Comparison of ENCODE assay signal across 1 cellular context in genomic region chr2:27020337-27020948, GRCh38.
TF ChIP-seq lines count a peak whose summit lies in the region.

No MANE protein-coding gene starts in this region.

TF ChIP-seq in K562, 482 proteins besides CTCF, POLR2A, EP300 and RAD21 (continued from another document and continues in another):
- TF ChIP-seq TFAP4 (CRISPR knock-in tag; IDR thresholded peaks at IDR 0.05; ENCODE audit: borderline replicate concordance) (peak; percentile 91), ZNF253 (CRISPR knock-in tag; conservative IDR thresholded peaks at IDR 0.05) (no peak), MYBL2 (IDR thresholded peaks at IDR 0.05; ENCODE audit: low read depth) (no peak), MYBL2 (CRISPR knock-in tag; IDR thresholded peaks at IDR 0.05; ENCODE audit: borderline replicate concordance) (no peak), IRF1 (CRISPR knock-in tag; IDR thresholded peaks at IDR 0.05; ENCODE audit: borderline replicate concordance) (no peak), ZNF175 (CRISPR knock-in tag; IDR thresholded peaks at IDR 0.05; ENCODE audit: low read depth) (0 out of 2 replicates have a peak, but pooled peaks have one; percentile 40), ZKSCAN8 (CRISPR knock-in tag; IDR thresholded peaks at IDR 0.05) (no peak), ZNF12 (CRISPR knock-in tag; IDR thresholded peaks at IDR 0.05) (no peak), ILK (tag; IDR thresholded peaks at IDR 0.05; ENCODE audit: borderline replicate concordance, low read depth) (no peak), SIN3B (IDR thresholded peaks at IDR 0.05; ENCODE audit: low read depth) (no peak), GTF2E2 (tag; IDR thresholded peaks at IDR 0.05) (0 out of 2 replicates have a peak, but pooled peaks have one; percentile 17), BRD9 (IDR thresholded peaks at IDR 0.05; ENCODE audit: low read depth, partially characterized antibody) (peak; percentile 65), ZNF583 (CRISPR knock-in tag; IDR thresholded peaks at IDR 0.05) (peak; percentile 75; the same call in 1 of the 2 replicates), MTA3 (IDR thresholded peaks at IDR 0.05; ENCODE audit: borderline replicate concordance) (no peak), LARP7 (IDR thresholded peaks at IDR 0.05) (no peak), HDAC2 (IDR thresholded peaks at IDR 0.05) (peak; percentile 82; the same call in 1 of the 2 replicates), NR2F6 (CRISPR knock-in tag; IDR thresholded peaks at IDR 0.05) (no peak), ADNP (tag; IDR thresholded peaks at IDR 0.05) (no peak), ZBTB43 (CRISPR knock-in tag; IDR thresholded peaks at IDR 0.05) (no peak), ETV1 (tag; conservative IDR thresholded peaks at IDR 0.05; ENCODE audit: low read depth) (no peak), ELF1 (tag; IDR thresholded peaks at IDR 0.05) (0 out of 2 replicates have a peak, but pooled peaks have one; percentile 41), POLR2B (IDR thresholded peaks at IDR 0.05; ENCODE audit: low read depth, partially characterized antibody) (no peak), EGR1 (conservative IDR thresholded peaks at IDR 0.05) (no peak), MCM2 (IDR thresholded peaks at IDR 0.05; ENCODE audit: low read depth) (no peak), FOXO4 (CRISPR knock-in tag; IDR thresholded peaks at IDR 0.05) (no peak), HMGN3 (IDR thresholded peaks at IDR 0.05; ENCODE audit: borderline replicate concordance, extremely low read depth, insufficient read length, low read depth, low read length) (no peak), ZNF232 (CRISPR knock-in tag; IDR thresholded peaks at IDR 0.05) (no peak), TEAD1 (CRISPR knock-in tag; IDR thresholded peaks at IDR 0.05) (peak in 1 of 2 experiments; percentile 43; a peak in 1 of 4 replicates), ZC3H8 (IDR thresholded peaks at IDR 0.05) (no peak), ZNF140 (CRISPR knock-in tag; IDR thresholded peaks at IDR 0.05) (no peak), SMARCA5 (IDR thresholded peaks at IDR 0.05) (no peak), GABPB1 (CRISPR knock-in tag; IDR thresholded peaks at IDR 0.05) (no peak), HNRNPK (IDR thresholded peaks at IDR 0.05; ENCODE audit: low read depth, low read length, poor library complexity, severe bottlenecking) (no peak), HNRNPH1 (optimal IDR thresholded peaks at IDR 0.05; ENCODE audit: low read depth, low read length) (no peak), PTBP1 (IDR thresholded peaks at IDR 0.05; ENCODE audit: low read depth, low read length) (no peak), NFE2 (IDR thresholded peaks at IDR 0.05; ENCODE audit: low read depth) (peak; percentile 31; the same call in 1 of the 2 replicates), CBFA2T2 (conservative IDR thresholded peaks at IDR 0.05) (peak; percentile 83), ZNF316 (IDR thresholded peaks at IDR 0.05) (no peak), FOXA1 (IDR thresholded peaks at IDR 0.05; ENCODE audit: borderline replicate concordance) (no peak), CHD4 (IDR thresholded peaks at IDR 0.05; ENCODE audit: insufficient read depth, insufficient replicate concordance, low read depth, low read length, poor library complexity, severe bottlenecking) (no peak), SREBF2 (CRISPR knock-in tag; IDR thresholded peaks at IDR 0.05) (no peak), SMAD4 (CRISPR knock-in tag; conservative IDR thresholded peaks at IDR 0.05) (peak; percentile 72), KDM1A (IDR thresholded peaks at IDR 0.05) (peak; percentile 91 to 92), XRCC5 (IDR thresholded peaks at IDR 0.05; ENCODE audit: low read depth, low read length) (0 out of 2 replicates have a peak, but pooled peaks have one; percentile 29), ZNF23 (CRISPR knock-in tag; IDR thresholded peaks at IDR 0.05) (no peak), ZNF586 (CRISPR knock-in tag; conservative IDR thresholded peaks at IDR 0.05) (no peak), MBD2 (IDR thresholded peaks at IDR 0.05; ENCODE audit: borderline replicate concordance, low read depth) (no peak), ATF7 (IDR thresholded peaks at IDR 0.05) (peak; percentile 47; the same call in 1 of the 2 replicates), TARDBP (IDR thresholded peaks at IDR 0.05) (no peak), ZNF184 (CRISPR knock-in tag; IDR thresholded peaks at IDR 0.05) (no peak)
- TF ChIP-seq, protein P1, sequence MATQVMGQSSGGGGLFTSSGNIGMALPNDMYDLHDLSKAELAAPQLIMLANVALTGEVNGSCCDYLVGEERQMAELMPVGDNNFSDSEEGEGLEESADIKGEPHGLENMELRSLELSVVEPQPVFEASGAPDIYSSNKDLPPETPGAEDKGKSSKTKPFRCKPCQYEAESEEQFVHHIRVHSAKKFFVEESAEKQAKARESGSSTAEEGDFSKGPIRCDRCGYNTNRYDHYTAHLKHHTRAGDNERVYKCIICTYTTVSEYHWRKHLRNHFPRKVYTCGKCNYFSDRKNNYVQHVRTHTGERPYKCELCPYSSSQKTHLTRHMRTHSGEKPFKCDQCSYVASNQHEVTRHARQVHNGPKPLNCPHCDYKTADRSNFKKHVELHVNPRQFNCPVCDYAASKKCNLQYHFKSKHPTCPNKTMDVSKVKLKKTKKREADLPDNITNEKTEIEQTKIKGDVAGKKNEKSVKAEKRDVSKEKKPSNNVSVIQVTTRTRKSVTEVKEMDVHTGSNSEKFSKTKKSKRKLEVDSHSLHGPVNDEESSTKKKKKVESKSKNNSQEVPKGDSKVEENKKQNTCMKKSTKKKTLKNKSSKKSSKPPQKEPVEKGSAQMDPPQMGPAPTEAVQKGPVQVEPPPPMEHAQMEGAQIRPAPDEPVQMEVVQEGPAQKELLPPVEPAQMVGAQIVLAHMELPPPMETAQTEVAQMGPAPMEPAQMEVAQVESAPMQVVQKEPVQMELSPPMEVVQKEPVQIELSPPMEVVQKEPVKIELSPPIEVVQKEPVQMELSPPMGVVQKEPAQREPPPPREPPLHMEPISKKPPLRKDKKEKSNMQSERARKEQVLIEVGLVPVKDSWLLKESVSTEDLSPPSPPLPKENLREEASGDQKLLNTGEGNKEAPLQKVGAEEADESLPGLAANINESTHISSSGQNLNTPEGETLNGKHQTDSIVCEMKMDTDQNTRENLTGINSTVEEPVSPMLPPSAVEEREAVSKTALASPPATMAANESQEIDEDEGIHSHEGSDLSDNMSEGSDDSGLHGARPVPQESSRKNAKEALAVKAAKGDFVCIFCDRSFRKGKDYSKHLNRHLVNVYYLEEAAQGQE (CRISPR knock-in tag; IDR thresholded peaks at IDR 0.05; ENCODE audit: low read depth) = no peak
- TF ChIP-seq, protein P2, sequence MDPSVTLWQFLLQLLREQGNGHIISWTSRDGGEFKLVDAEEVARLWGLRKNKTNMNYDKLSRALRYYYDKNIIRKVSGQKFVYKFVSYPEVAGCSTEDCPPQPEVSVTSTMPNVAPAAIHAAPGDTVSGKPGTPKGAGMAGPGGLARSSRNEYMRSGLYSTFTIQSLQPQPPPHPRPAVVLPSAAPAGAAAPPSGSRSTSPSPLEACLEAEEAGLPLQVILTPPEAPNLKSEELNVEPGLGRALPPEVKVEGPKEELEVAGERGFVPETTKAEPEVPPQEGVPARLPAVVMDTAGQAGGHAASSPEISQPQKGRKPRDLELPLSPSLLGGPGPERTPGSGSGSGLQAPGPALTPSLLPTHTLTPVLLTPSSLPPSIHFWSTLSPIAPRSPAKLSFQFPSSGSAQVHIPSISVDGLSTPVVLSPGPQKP (CRISPR knock-in tag; IDR thresholded peaks at IDR 0.05) = no peak
- TF ChIP-seq, protein P3, sequence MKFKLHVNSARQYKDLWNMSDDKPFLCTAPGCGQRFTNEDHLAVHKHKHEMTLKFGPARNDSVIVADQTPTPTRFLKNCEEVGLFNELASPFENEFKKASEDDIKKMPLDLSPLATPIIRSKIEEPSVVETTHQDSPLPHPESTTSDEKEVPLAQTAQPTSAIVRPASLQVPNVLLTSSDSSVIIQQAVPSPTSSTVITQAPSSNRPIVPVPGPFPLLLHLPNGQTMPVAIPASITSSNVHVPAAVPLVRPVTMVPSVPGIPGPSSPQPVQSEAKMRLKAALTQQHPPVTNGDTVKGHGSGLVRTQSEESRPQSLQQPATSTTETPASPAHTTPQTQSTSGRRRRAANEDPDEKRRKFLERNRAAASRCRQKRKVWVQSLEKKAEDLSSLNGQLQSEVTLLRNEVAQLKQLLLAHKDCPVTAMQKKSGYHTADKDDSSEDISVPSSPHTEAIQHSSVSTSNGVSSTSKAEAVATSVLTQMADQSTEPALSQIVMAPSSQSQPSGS (CRISPR knock-in tag; IDR thresholded peaks at IDR 0.05) = no peak
- TF ChIP-seq, protein P4, sequence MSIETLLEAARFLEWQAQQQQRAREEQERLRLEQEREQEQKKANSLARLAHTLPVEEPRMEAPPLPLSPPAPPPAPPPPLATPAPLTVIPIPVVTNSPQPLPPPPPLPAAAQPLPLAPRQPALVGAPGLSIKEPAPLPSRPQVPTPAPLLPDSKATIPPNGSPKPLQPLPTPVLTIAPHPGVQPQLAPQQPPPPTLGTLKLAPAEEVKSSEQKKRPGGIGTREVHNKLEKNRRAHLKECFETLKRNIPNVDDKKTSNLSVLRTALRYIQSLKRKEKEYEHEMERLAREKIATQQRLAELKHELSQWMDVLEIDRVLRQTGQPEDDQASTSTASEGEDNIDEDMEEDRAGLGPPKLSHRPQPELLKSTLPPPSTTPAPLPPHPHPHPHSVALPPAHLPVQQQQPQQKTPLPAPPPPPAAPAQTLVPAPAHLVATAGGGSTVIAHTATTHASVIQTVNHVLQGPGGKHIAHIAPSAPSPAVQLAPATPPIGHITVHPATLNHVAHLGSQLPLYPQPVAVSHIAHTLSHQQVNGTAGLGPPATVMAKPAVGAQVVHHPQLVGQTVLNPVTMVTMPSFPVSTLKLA (conservative IDR thresholded peaks at IDR 0.05) = peak; percentile 50 to 79
- TF ChIP-seq, protein P5, sequence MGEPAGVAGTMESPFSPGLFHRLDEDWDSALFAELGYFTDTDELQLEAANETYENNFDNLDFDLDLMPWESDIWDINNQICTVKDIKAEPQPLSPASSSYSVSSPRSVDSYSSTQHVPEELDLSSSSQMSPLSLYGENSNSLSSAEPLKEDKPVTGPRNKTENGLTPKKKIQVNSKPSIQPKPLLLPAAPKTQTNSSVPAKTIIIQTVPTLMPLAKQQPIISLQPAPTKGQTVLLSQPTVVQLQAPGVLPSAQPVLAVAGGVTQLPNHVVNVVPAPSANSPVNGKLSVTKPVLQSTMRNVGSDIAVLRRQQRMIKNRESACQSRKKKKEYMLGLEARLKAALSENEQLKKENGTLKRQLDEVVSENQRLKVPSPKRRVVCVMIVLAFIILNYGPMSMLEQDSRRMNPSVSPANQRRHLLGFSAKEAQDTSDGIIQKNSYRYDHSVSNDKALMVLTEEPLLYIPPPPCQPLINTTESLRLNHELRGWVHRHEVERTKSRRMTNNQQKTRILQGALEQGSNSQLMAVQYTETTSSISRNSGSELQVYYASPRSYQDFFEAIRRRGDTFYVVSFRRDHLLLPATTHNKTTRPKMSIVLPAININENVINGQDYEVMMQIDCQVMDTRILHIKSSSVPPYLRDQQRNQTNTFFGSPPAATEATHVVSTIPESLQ (CRISPR knock-in tag; IDR thresholded peaks at IDR 0.05) = 0 out of 2 replicates have a peak, but pooled peaks have one; percentile 56
- TF ChIP-seq, protein P6, sequence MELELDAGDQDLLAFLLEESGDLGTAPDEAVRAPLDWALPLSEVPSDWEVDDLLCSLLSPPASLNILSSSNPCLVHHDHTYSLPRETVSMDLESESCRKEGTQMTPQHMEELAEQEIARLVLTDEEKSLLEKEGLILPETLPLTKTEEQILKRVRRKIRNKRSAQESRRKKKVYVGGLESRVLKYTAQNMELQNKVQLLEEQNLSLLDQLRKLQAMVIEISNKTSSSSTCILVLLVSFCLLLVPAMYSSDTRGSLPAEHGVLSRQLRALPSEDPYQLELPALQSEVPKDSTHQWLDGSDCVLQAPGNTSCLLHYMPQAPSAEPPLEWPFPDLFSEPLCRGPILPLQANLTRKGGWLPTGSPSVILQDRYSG (tag; conservative IDR thresholded peaks at IDR 0.05; ENCODE audit: low read depth) = peak; percentile 37; the same call in 1 of the 2 replicates
